ENCODE assay signal across 1 cellular context in genomic region chr17:57832711-57833596, GRCh38.
TF ChIP-seq lines count a peak whose summit lies in the region.

No MANE protein-coding gene starts in this region.

TF ChIP-seq in HepG2, 621 proteins besides CTCF, POLR2A, EP300 and RAD21 (continued from another document):
- TF ChIP-seq ZFX (CRISPR knock-in tag; IDR thresholded peaks at IDR 0.05; ENCODE audit: low read depth) (peak; percentile 63; the same call in 1 of the 2 replicates), ZNF276 (CRISPR knock-in tag; IDR thresholded peaks at IDR 0.05; ENCODE audit: low read depth) (peak; percentile 34; the same call in 1 of the 2 replicates), MEIS1 (CRISPR knock-in tag; IDR thresholded peaks at IDR 0.05; ENCODE audit: borderline replicate concordance) (no peak), ZBTB49 (CRISPR knock-in tag; IDR thresholded peaks at IDR 0.05; ENCODE audit: borderline replicate concordance) (no peak), ZKSCAN1 (IDR thresholded peaks at IDR 0.05; ENCODE audit: low read length) (no peak), ZNF263 (CRISPR knock-in tag; IDR thresholded peaks at IDR 0.05) (0 out of 2 replicates have a peak, but pooled peaks have one; percentile 30), SMAD1 (CRISPR knock-in tag; IDR thresholded peaks at IDR 0.05; ENCODE audit: borderline replicate concordance, low read depth) (no peak), ZMYM4 (CRISPR knock-in tag; IDR thresholded peaks at IDR 0.05) (0 out of 2 replicates have a peak, but pooled peaks have one; percentile 13), POGK (CRISPR knock-in tag; conservative IDR thresholded peaks at IDR 0.05) (0 out of 2 replicates have a peak, but pooled peaks have one; percentile 21), MNT (IDR thresholded peaks at IDR 0.05) (no peak), ZBTB37 (CRISPR knock-in tag; IDR thresholded peaks at IDR 0.05) (no peak), ZNF724P (CRISPR knock-in tag; IDR thresholded peaks at IDR 0.05; ENCODE audit: borderline replicate concordance) (no peak), ZNF737 (CRISPR knock-in tag; IDR thresholded peaks at IDR 0.05; ENCODE audit: borderline replicate concordance) (no peak), ZNF501 (CRISPR knock-in tag; IDR thresholded peaks at IDR 0.05) (peak; percentile 45; the same call in 1 of the 2 replicates)
